Comparison of ENCODE assay signal across 21 cellular contexts in genomic region chr14:105884808-105885281, GRCh38.
DNase-seq lines count a peak whose midpoint lies in the region; ATAC-seq and TF ChIP-seq lines count a peak whose summit lies in the region.
"Had no signal": no experiment of that assay in that cellular context is flagged by ENCODE, and none has a peak within 500 bp of the region (broad histone marks: within the 10 kb centered on the region; RNA-seq: fewer than 3 reads in every experiment).

No MANE protein-coding gene starts in this region.

- intact Hi-C loops in CD14-positive monocyte (cut with micrococcal nuclease) (no loop called here), sciatic nerve (cut with DNase I) (no loop called here), thyroid gland (cut with DNase I) (no loop called here)

- no peak for DNase-seq in activated CD4-positive, alpha-beta T cell treated with anti-CD3 and anti-CD28 coated beads, Interleukin-2, amount 10 ng/mL, durations not matched to agents 7 days and 5 days
- no peak for DNase-seq in activated CD4-positive, alpha-beta T cell treated with anti-CD3 and anti-CD28 coated beads, Interleukin-2, amount 50 U/mL, for 48 hours
- peak; percentile 26 for DNase-seq in CD14-positive monocyte (ENCODE audit: low spot score)
- DNase-seq in glutamatergic neuron: peak; percentile 2
- peak; percentile 25 for DNase-seq in sciatic nerve (ENCODE audit: low spot score)
- no peak for DNase-seq in ureter (ENCODE audit: low spot score)
- no peak for DNase-seq in thyroid gland
- DNase-seq in SIG-M5 (lab: John Stamatoyannopoulos, UW): no peak
- DNase-seq: brain microvascular endothelial cell; dermis blood vessel endothelial cell; DMS 273 treated with DMSO at 0.1 percent for 48 hours; GF-D8; NCI-H1092; NCI-H526; occipital lobe; stimulated activated CD4-positive, alpha-beta T cell treated with anti-CD3 and anti-CD28 coated beads, Interleukin-4, amount 100 ng/mL, for 1 hour had no signal

- H3K9me3 ChIP-seq in thyroid gland: no peaks in the 10 kb centered on the region

- no peaks in the 10 kb centered on the region for H3K4me1 ChIP-seq in thyroid gland

- CTCF ChIA-PET in activated CD4-positive, alpha-beta T cell treated with anti-CD3 and anti-CD28 coated beads, Interleukin-2, amount 10 ng/mL, durations not matched to agents 7 days and 5 days (lab: Charles Lee): no interaction called here

- no peak for ATAC-seq in sciatic nerve
- ATAC-seq: activated naive CD4-positive, alpha-beta T cell treated with anti-CD3 and anti-CD28 coated beads, Interleukin-2, amount 50 U/mL, for 72 hours; left colon; T-cell had no signal

- no peaks in the 10 kb centered on the region for H3K9me3 Mint-ChIP-seq in activated CD4-positive, alpha-beta T cell treated with anti-CD3 and anti-CD28 coated beads, Interleukin-2, amount 10 ng/mL, durations not matched to agents 7 days and 5 days
- H3K9me3 Mint-ChIP-seq in CD14-positive monocyte (peaks cover 0 to 5% (median 0%) of the 10 kb centered on the region in 7 donors), glutamatergic neuron (ENCODE audit: unreplicated experiment) (peaks cover 13% of the 10 kb centered on the region)
- H3K9me3 Mint-ChIP-seq: activated naive CD4-positive, alpha-beta T cell treated with anti-CD3 and anti-CD28 coated beads, Interleukin-2, amount 50 U/mL, for 72 hours; T-cell had no signal

- peaks cover 25% of the 10 kb centered on the region for H3K4me1 Mint-ChIP-seq in activated CD4-positive, alpha-beta T cell treated with anti-CD3 and anti-CD28 coated beads, Interleukin-2, amount 10 ng/mL, durations not matched to agents 7 days and 5 days
- H3K4me1 Mint-ChIP-seq in CD14-positive monocyte (no peaks in the 10 kb centered on the region), glutamatergic neuron (ENCODE audit: low read depth, unreplicated experiment) (no peaks in the 10 kb centered on the region)

- H3K27me3 Mint-ChIP-seq in activated CD4-positive, alpha-beta T cell treated with anti-CD3 and anti-CD28 coated beads, Interleukin-2, amount 10 ng/mL, durations not matched to agents 7 days and 5 days: peaks cover 16% of the 10 kb centered on the region
- H3K27me3 Mint-ChIP-seq in CD14-positive monocyte (ENCODE audit: low read depth in 3 of 3): peaks cover 45 to 65% (median 46%) of the 10 kb centered on the region in 3 donors
- peaks cover 5% of the 10 kb centered on the region for H3K27me3 Mint-ChIP-seq in glutamatergic neuron (ENCODE audit: unreplicated experiment)

- H3K4me3 ChIP-seq in thyroid gland (replicated peaks in 1 of 3): no peak overlapping the region

- H3K36me3 Mint-ChIP-seq in activated CD4-positive, alpha-beta T cell treated with anti-CD3 and anti-CD28 coated beads, Interleukin-2, amount 10 ng/mL, durations not matched to agents 7 days and 5 days (ENCODE audit: low read depth): no peaks in the 10 kb centered on the region
- no peaks in the 10 kb centered on the region for H3K36me3 Mint-ChIP-seq in CD14-positive monocyte
- no peaks in the 10 kb centered on the region for H3K36me3 Mint-ChIP-seq in glutamatergic neuron (ENCODE audit: unreplicated experiment)
- H3K36me3 Mint-ChIP-seq: T-cell had no signal

- H3K27me3 ChIP-seq in thyroid gland: no peaks in the 10 kb centered on the region
- H3K27me3 ChIP-seq: brain microvascular endothelial cell had no signal

- WGBS in thyroid gland, 2 donors: 77 to 85% methylated on average over 10 to 12 of the region's 13 CpGs

- TF ChIP-seq CTCF in CD14-positive monocyte (IDR thresholded peaks at IDR 0.05) (no peak), glutamatergic neuron (IDR thresholded peaks at IDR 0.05; ENCODE audit: partially characterized antibody, unreplicated experiment) (no peak), thyroid gland (IDR thresholded peaks at IDR 0.05) (no peak)

- TF ChIP-seq POLR2A in thyroid gland (IDR thresholded peaks at IDR 0.05): no peak

- no peak overlapping the region for H3K27ac ChIP-seq in thyroid gland
- H3K27ac ChIP-seq: brain microvascular endothelial cell, C4-2B, KMS-11 had no signal

- no peaks in the 10 kb centered on the region for H3K36me3 ChIP-seq in thyroid gland
- H3K36me3 ChIP-seq: brain microvascular endothelial cell had no signal

- H3K27ac Mint-ChIP-seq in activated CD4-positive, alpha-beta T cell treated with anti-CD3 and anti-CD28 coated beads, Interleukin-2, amount 10 ng/mL, durations not matched to agents 7 days and 5 days: peak overlapping the region; percentile 62
- H3K27ac Mint-ChIP-seq in CD14-positive monocyte: no peak overlapping the region
- no peak overlapping the region for H3K27ac Mint-ChIP-seq in glutamatergic neuron (ENCODE audit: unreplicated experiment)
- H3K27ac Mint-ChIP-seq: T-cell had no signal

- POLR2A ChIA-PET in activated CD4-positive, alpha-beta T cell treated with anti-CD3 and anti-CD28 coated beads, Interleukin-2, amount 10 ng/mL, durations not matched to agents 7 days and 5 days (lab: Charles Lee): no interaction called here

- H3K4me3 Mint-ChIP-seq in activated CD4-positive, alpha-beta T cell treated with anti-CD3 and anti-CD28 coated beads, Interleukin-2, amount 10 ng/mL, durations not matched to agents 7 days and 5 days: no peak overlapping the region
- H3K4me3 Mint-ChIP-seq in CD14-positive monocyte: peak overlapping the region in 1 of 2 donors; percentile 64
- H3K4me3 Mint-ChIP-seq in glutamatergic neuron (ENCODE audit: unreplicated experiment): no peak overlapping the region
- H3K4me3 Mint-ChIP-seq: T-cell had no signal

Comparison
In these comparisons a context has a peak if more than half of its experiments do, and no peak if none do; other contexts are left out.
1. DNase-seq: peak in CD14-positive monocyte (single experiment), glutamatergic neuron (single experiment) and sciatic nerve (single experiment); none in activated CD4-positive, alpha-beta T cell treated with anti-CD3 and anti-CD28 coated beads, Interleukin-2, amount 10 ng/mL, durations not matched to agents 7 days and 5 days (single experiment), activated CD4-positive, alpha-beta T cell treated with anti-CD3 and anti-CD28 coated beads, Interleukin-2, amount 50 U/mL, for 48 hours (0 of 2), ureter (single experiment), thyroid gland (0 of 2) and SIG-M5 (single experiment).